Comparison of ENCODE assay signal across 8 cellular contexts in genomic region chr10:31928531-31929259, GRCh38. TPM values are rescaled to one million over a fixed set of nuclear protein-coding genes. Genes with fewer than 3 reads are reported as not detected.
DNase-seq lines count a peak whose midpoint lies in the region; ATAC-seq and TF ChIP-seq lines count a peak whose summit lies in the region.

Gene ARHGAP12 (minus strand): TSS chr10:31928831. CDS start chr10:31908855, 19,976 bp downstream.

- in situ Hi-C loops in transverse colon (cut with MboI; ENCODE audit: low pct_ligation_motif_present in 1 of 4, low pct_unique_long_range_greater_than_20kb in 1 of 4, low sequenced_read_pairs in 3 of 4) = no loop called here

- intact Hi-C loops in heart right ventricle (cut with DNase I) = loop anchor here in 6 of 10 donors (2.0 to 10.0 kb wide), 5 partner anchors 61 to 418 kb away; partner anchors contain the start of gene EPC1 (in 1 of the 6)
- intact Hi-C loops in posterior vena cava (cut with DNase I) = no loop called here
- intact Hi-C loops in transverse colon (cut with DNase I; ENCODE audit: low total_unique reads) = no loop called here

- H3K4me3 ChIP-seq in Loucy (ENCODE audit: low read length, poor library complexity, severe bottlenecking) (peak within 1 kb of the TSS; percentile 93), heart right ventricle (peak within 1 kb of the TSS; percentile 53 to 96 (median 89)), transverse colon (peak within 1 kb of the TSS; percentile 78 to 99 (median 94))

- H3K27ac ChIP-seq in heart right ventricle (peak within 1 kb of the TSS; percentile 90 to 98 (median 97)), transverse colon (peak within 1 kb of the TSS; percentile 96 to 98 (median 98))

- peaks cover 51% of the 10 kb centered on the region for H3K4me1 ChIP-seq in Loucy (ENCODE audit: insufficient read depth, low read length, poor library complexity, severe bottlenecking)
- H3K4me1 ChIP-seq in heart right ventricle = peaks cover 6 to 42% (median 25%) of the 10 kb centered on the region in 9 donors
- peaks cover 8 to 39% (median 24%) of the 10 kb centered on the region in 4 donors for H3K4me1 ChIP-seq in transverse colon

- peak; percentile 95 to 98 (median 97) for ATAC-seq in heart right ventricle

- peak; percentile 95 for TF ChIP-seq POLR2A in transverse colon (IDR thresholded peaks at IDR 0.05)

- TF ChIP-seq CTCF in Loucy (conservative IDR thresholded peaks at IDR 0.05; ENCODE audit: low read length) (no peak), heart right ventricle (IDR thresholded peaks at IDR 0.05) (no peak), transverse colon (IDR thresholded peaks at IDR 0.05) (peak in 1 of 5 experiments; percentile 8)

- H3K79me2 ChIP-seq in Loucy (ENCODE audit: insufficient read depth, low read length) = peaks cover 37% of the 10 kb centered on the region

- peaks cover 11% of the 10 kb centered on the region; the same call in 1 of the 2 replicates for H3F3A ChIP-seq in Loucy (ENCODE audit: low read depth)

- H3K27me3 ChIP-seq in Loucy (ENCODE audit: insufficient read depth, low read length, poor library complexity, severe bottlenecking) (no peaks in the 10 kb centered on the region), heart right ventricle (no peaks in the 10 kb centered on the region), transverse colon (no peaks in the 10 kb centered on the region)

- peaks cover 33% of the 10 kb centered on the region for H4K20me1 ChIP-seq in Loucy (ENCODE audit: insufficient read depth, low read length, poor library complexity, severe bottlenecking)

- peak within 1 kb of the TSS; percentile 96 for H3K4me2 ChIP-seq in Loucy (ENCODE audit: low read depth, low read length, poor library complexity, severe bottlenecking)

- peak; percentile 73 for DNase-seq in GM04504 (ENCODE audit: low read depth)
- peak; percentile 60 for DNase-seq in H4 (ENCODE audit: low spot score)
- peak; percentile 76 for DNase-seq in T follicular helper cell (ENCODE audit: low read depth)
- peak; percentile 72 for DNase-seq in amniotic epithelial cell (ENCODE audit: low read depth)
- peak; percentile 91 to 94 for DNase-seq in heart right ventricle
- DNase-seq in posterior vena cava (ENCODE audit: low spot score) = peak; percentile 97
- peak; percentile 94 for DNase-seq in transverse colon

- H3K9me3 ChIP-seq in Loucy (ENCODE audit: insufficient read depth, low read depth, low read length) = no peaks in the 10 kb centered on the region
- no peaks in the 10 kb centered on the region for H3K9me3 ChIP-seq in heart right ventricle
- no peaks in the 10 kb centered on the region for H3K9me3 ChIP-seq in transverse colon

- WGBS in heart right ventricle, 2 donors = 0 to 1% methylated on average over 61 to 99 of the region's 99 CpGs
- 1% methylated on average over 39 of the region's 99 CpGs; no CpG with 5 or more reads in 1 of the 2 donors for WGBS in transverse colon (ENCODE audit: low coverage in 1 of 2), 2 donors

- H3K9me2 ChIP-seq in Loucy (replicated peaks; ENCODE audit: low read depth, low read length) = no peaks in the 10 kb centered on the region

- peak within 1 kb of the TSS; percentile 93 for H2AFZ ChIP-seq in Loucy (ENCODE audit: low read length)

- H3K36me3 ChIP-seq in Loucy (ENCODE audit: insufficient read depth, low read length) (no peaks in the 10 kb centered on the region), heart right ventricle (no peaks in the 10 kb centered on the region), transverse colon (no peaks in the 10 kb centered on the region)

- no peak for TF ChIP-seq EP300 in transverse colon (IDR thresholded peaks at IDR 0.05; ENCODE audit: low read depth)

- H3K9ac ChIP-seq in Loucy (ENCODE audit: low read depth, low read length, poor library complexity, severe bottlenecking) = peak within 1 kb of the TSS; percentile 70

RNA-seq across cellular contexts. Expression of gene ARHGAP12, which starts in this region (rescaled TPM):
- total RNA-seq in H4 (2014; rRNA removed; shearing (Covaris generic)) = 18.6 and 18.7 TPM in 2 replicates
- total RNA-seq in heart right ventricle = 10 to 100 TPM; 16.7 to 25.6 (median 21.0) TPM
- 10 to 100 TPM in 1 of 2 donors, 1 to 10 TPM in 1; 7.6 to 35.2 TPM for polyA plus RNA-seq in heart right ventricle
- 10 to 100 TPM; 27.6 to 32.6 TPM for total RNA-seq in posterior vena cava
- 10 to 100 TPM; 19.9 to 60.5 (median 46.1) TPM for total RNA-seq in transverse colon

Comparison
In these comparisons a context has a peak if more than half of its experiments do, and no peak if none do; other contexts are left out.
1. Peak in every context shown above with its lines: DNase-seq, ATAC-seq, H3K4me3 ChIP-seq and H3K27ac ChIP-seq.
2. intact Hi-C loops: an anchor here in heart right ventricle (2.0 to 10.0 kb wide); none called in posterior vena cava and transverse colon.